In genomic region chr2:191280834-191281756, GRCh38 we compare ENCODE assay signal across 28 cellular contexts. TPM values are rescaled to one million over a fixed set of nuclear protein-coding genes. Genes with fewer than 3 reads are reported as not detected.
"Had no signal": no experiment of that assay in that cellular context is flagged by ENCODE, and none has a peak within 500 bp of the region (broad histone marks: within the 10 kb centered on the region; RNA-seq: fewer than 3 reads in every experiment).

No MANE protein-coding gene starts in this region.

- H3K4me1 ChIP-seq: gastrocnemius medialis, lower lobe of right lung, prostate gland, suprapubic skin, transverse colon, vagina had no signal

- H3K27me3 ChIP-seq: dorsolateral prefrontal cortex, gastrocnemius medialis, heart left ventricle, suprapubic skin, transverse colon, vagina had no signal

- H3K27me3 Mint-ChIP-seq: activated CD4-positive, alpha-beta T cell treated with anti-CD3 and anti-CD28 coated beads, Interleukin-2, amount 10 ng/mL, durations not matched to agents 24 days and 14 days; activated naive CD4-positive, alpha-beta T cell treated with anti-CD3 and anti-CD28 coated beads, Interleukin-2, amount 10 ng/mL, durations not matched to agents 7 days and 5 days; activated naive CD8-positive, alpha-beta T cell treated with anti-CD3 and anti-CD28 coated beads, Interleukin-2, amount 50 U/mL, for 24 hours; activated T-cell treated with anti-CD3 and anti-CD28 coated beads, Interleukin-2, amount 50 U/mL, for 24 hours; brain had no signal

- H3K36me3 Mint-ChIP-seq: activated naive CD4-positive, alpha-beta T cell treated with anti-CD3 and anti-CD28 coated beads, Interleukin-2, amount 10 ng/mL, durations not matched to agents 7 days and 5 days had no signal

- H3K9me3 ChIP-seq: gastrocnemius medialis, heart left ventricle, lower lobe of right lung, prostate gland, suprapubic skin, transverse colon, vagina had no signal

- H3K36me3 ChIP-seq: gastrocnemius medialis, prostate gland, suprapubic skin, transverse colon, vagina had no signal

- H3K4me1 Mint-ChIP-seq: activated CD4-positive, alpha-beta T cell treated with anti-CD3 and anti-CD28 coated beads, Interleukin-2, amount 10 ng/mL, durations not matched to agents 24 days and 14 days; activated naive CD4-positive, alpha-beta T cell treated with anti-CD3 and anti-CD28 coated beads, Interleukin-2, amount 10 ng/mL, durations not matched to agents 7 days and 5 days; immature natural killer cell; stimulated activated naive CD8-positive, alpha-beta T cell treated with anti-CD3 and anti-CD28 coated beads, Interleukin-15, amount 100 ng/mL, for 72 hours had no signal

- H3K27ac Mint-ChIP-seq: activated CD4-positive, alpha-beta T cell treated with anti-CD3 and anti-CD28 coated beads, Interleukin-2, amount 10 ng/mL, durations not matched to agents 24 days and 14 days; activated CD8-positive, alpha-beta T cell treated with anti-CD3 and anti-CD28 coated beads for 36 hours; activated naive CD4-positive, alpha-beta T cell treated with anti-CD3 and anti-CD28 coated beads, Interleukin-2, amount 10 ng/mL, durations not matched to agents 7 days and 5 days; activated naive CD8-positive, alpha-beta T cell treated with anti-CD3 and anti-CD28 coated beads, Interleukin-2, amount 50 U/mL, for 24 hours; activated T-cell treated with anti-CD3 and anti-CD28 coated beads, Interleukin-2, amount 50 U/mL, for 24 hours; brain; immature natural killer cell; stimulated activated naive CD8-positive, alpha-beta T cell treated with anti-CD3 and anti-CD28 coated beads, Interleukin-15, amount 100 ng/mL, for 72 hours had no signal

- H3K27ac ChIP-seq: dorsolateral prefrontal cortex, gastrocnemius medialis, heart left ventricle, lower lobe of right lung, prostate gland, skin epidermis, suprapubic skin, transverse colon, vagina had no signal

- ATAC-seq: activated CD8-positive, alpha-beta T cell treated with anti-CD3 and anti-CD28 coated beads for 36 hours; activated naive CD8-positive, alpha-beta T cell treated with anti-CD3 and anti-CD28 coated beads, Interleukin-2, amount 50 U/mL, for 24 hours; gastrocnemius medialis; lower lobe of right lung; right cardiac atrium; stimulated activated naive CD8-positive, alpha-beta T cell treated with anti-CD3 and anti-CD28 coated beads, Interleukin-15, amount 100 ng/mL, for 72 hours had no signal

- H3K4me3 ChIP-seq: dorsolateral prefrontal cortex, gastrocnemius medialis, heart left ventricle, lower lobe of right lung, prostate gland, skin epidermis, suprapubic skin, transverse colon, vagina had no signal

- H3K9me3 Mint-ChIP-seq: activated CD4-positive, alpha-beta T cell treated with anti-CD3 and anti-CD28 coated beads, Interleukin-2, amount 10 ng/mL, durations not matched to agents 24 days and 14 days; activated CD8-positive, alpha-beta T cell treated with anti-CD3 and anti-CD28 coated beads for 36 hours; activated naive CD4-positive, alpha-beta T cell treated with anti-CD3 and anti-CD28 coated beads, Interleukin-2, amount 10 ng/mL, durations not matched to agents 7 days and 5 days; activated naive CD8-positive, alpha-beta T cell treated with anti-CD3 and anti-CD28 coated beads, Interleukin-2, amount 50 U/mL, for 24 hours; activated T-cell treated with anti-CD3 and anti-CD28 coated beads, Interleukin-2, amount 50 U/mL, for 24 hours; brain; immature natural killer cell; mesothelial cell of epicardium; nephron; stimulated activated naive CD8-positive, alpha-beta T cell treated with anti-CD3 and anti-CD28 coated beads, Interleukin-15, amount 100 ng/mL, for 72 hours had no signal

- DNase-seq: activated CD4-positive, alpha-beta T cell treated with anti-CD3 and anti-CD28 coated beads, Interleukin-2, amount 10 ng/mL, durations not matched to agents 24 days and 14 days; activated CD4-positive, CD25-positive, alpha-beta regulatory T cell; activated CD8-positive, alpha-beta T cell treated with anti-CD3 and anti-CD28 coated beads for 36 hours; activated naive CD4-positive, alpha-beta T cell treated with anti-CD3 and anti-CD28 coated beads, Interleukin-2, amount 10 ng/mL, durations not matched to agents 7 days and 5 days; activated naive CD8-positive, alpha-beta T cell treated with anti-CD3 and anti-CD28 coated beads, Interleukin-2, amount 50 U/mL, for 24 hours; activated T-cell treated with anti-CD3 and anti-CD28 coated beads, Interleukin-2, amount 50 U/mL, for 24 hours; anterior cingulate cortex; caudate nucleus; dorsolateral prefrontal cortex; gastrocnemius medialis; heart left ventricle; immature natural killer cell; kidney glomerular epithelial cell; lower lobe of right lung; stimulated activated CD4-positive, alpha-beta T cell treated with anti-CD3 and anti-CD28 coated beads, Interleukin-15, amount 100 ng/mL, for 24 hours; stimulated activated CD4-positive, alpha-beta T cell treated with anti-CD3 and anti-CD28 coated beads, Interleukin-2, amount 100 ng/mL, for 48 hours; stimulated activated naive CD8-positive, alpha-beta T cell treated with anti-CD3 and anti-CD28 coated beads, Interleukin-15, amount 100 ng/mL, for 72 hours; T-helper 1 cell; T-helper 9 cell; transverse colon had no signal

- H3K4me3 Mint-ChIP-seq: activated CD4-positive, alpha-beta T cell treated with anti-CD3 and anti-CD28 coated beads, Interleukin-2, amount 10 ng/mL, durations not matched to agents 24 days and 14 days; activated CD8-positive, alpha-beta T cell treated with anti-CD3 and anti-CD28 coated beads for 36 hours; activated naive CD4-positive, alpha-beta T cell treated with anti-CD3 and anti-CD28 coated beads, Interleukin-2, amount 10 ng/mL, durations not matched to agents 7 days and 5 days; activated naive CD8-positive, alpha-beta T cell treated with anti-CD3 and anti-CD28 coated beads, Interleukin-2, amount 50 U/mL, for 24 hours; activated T-cell treated with anti-CD3 and anti-CD28 coated beads, Interleukin-2, amount 50 U/mL, for 24 hours; brain; immature natural killer cell; mesothelial cell of epicardium; nephron; stimulated activated naive CD8-positive, alpha-beta T cell treated with anti-CD3 and anti-CD28 coated beads, Interleukin-15, amount 100 ng/mL, for 72 hours had no signal

RNA-seq across cellular contexts. Expression of gene MYO1B, which starts 35.9 kb away (rescaled TPM):
- polyA plus RNA-seq: immature natural killer cell had no signal
